In the genomic region with DNA sequence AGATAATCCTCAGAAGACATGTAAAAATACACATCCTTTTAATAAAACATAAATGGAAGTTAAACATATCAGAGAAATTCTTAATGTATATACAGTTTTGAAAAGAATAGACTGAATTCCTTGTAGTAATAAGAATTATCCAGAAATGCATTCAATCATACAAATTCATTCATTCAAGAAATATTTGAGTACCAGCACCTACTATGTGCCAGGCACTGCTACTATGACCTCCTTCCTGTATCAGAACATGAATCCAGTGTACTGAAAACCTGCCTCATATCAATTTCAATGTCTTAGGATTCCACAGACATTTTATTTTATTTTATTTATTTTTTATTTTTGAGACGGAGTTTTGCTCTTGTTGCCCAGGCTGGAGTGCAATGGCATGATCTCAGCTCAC, we compare ENCODE assay signal across 2 cellular contexts.
TF ChIP-seq lines count a peak whose summit lies in the region.

No MANE protein-coding gene starts in this region.

TF ChIP-seq in HepG2, 621 proteins besides CTCF, POLR2A, EP300 and RAD21:
- TF ChIP-seq, protein P1, sequence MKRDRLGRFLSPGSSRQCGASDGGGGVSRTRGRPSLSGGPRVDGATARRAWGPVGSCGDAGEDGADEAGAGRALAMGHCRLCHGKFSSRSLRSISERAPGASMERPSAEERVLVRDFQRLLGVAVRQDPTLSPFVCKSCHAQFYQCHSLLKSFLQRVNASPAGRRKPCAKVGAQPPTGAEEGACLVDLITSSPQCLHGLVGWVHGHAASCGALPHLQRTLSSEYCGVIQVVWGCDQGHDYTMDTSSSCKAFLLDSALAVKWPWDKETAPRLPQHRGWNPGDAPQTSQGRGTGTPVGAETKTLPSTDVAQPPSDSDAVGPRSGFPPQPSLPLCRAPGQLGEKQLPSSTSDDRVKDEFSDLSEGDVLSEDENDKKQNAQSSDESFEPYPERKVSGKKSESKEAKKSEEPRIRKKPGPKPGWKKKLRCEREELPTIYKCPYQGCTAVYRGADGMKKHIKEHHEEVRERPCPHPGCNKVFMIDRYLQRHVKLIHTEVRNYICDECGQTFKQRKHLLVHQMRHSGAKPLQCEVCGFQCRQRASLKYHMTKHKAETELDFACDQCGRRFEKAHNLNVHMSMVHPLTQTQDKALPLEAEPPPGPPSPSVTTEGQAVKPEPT (CRISPR knock-in tag; IDR thresholded peaks at IDR 0.05; ENCODE audit: low read depth), result no peak
- TF ChIP-seq ZKSCAN1 (IDR thresholded peaks at IDR 0.05; ENCODE audit: low read length), result peak; percentile 93

TF ChIP-seq in GM23338, 12 proteins besides CTCF, POLR2A, EP300 and RAD21:
- TF ChIP-seq JUNB (IDR thresholded peaks at IDR 0.05; ENCODE audit: unreplicated experiment) (no peak), ETS1 (IDR thresholded peaks at IDR 0.05) (no peak), POLR2AphosphoS5 (IDR thresholded peaks at IDR 0.05; ENCODE audit: low read depth) (no peak), CREB1 (CRISPR knock-in tag; IDR thresholded peaks at IDR 0.05; ENCODE audit: low read depth) (no peak), EZH2phosphoT487 (IDR thresholded peaks at IDR 0.05; ENCODE audit: unreplicated experiment) (no peak), REST (IDR thresholded peaks at IDR 0.05; ENCODE audit: unreplicated experiment) (no peak), STAT1 (IDR thresholded peaks at IDR 0.05; ENCODE audit: unreplicated experiment) (no peak), ZNF331 (CRISPR knock-in tag; IDR thresholded peaks at IDR 0.05; ENCODE audit: low read depth) (no peak), NANOG (IDR thresholded peaks at IDR 0.05; ENCODE audit: borderline replicate concordance) (no peak), ZNF114 (CRISPR knock-in tag; IDR thresholded peaks at IDR 0.05) (no peak), EZH2 (IDR thresholded peaks at IDR 0.05; ENCODE audit: low read depth, unreplicated experiment) (no peak)
- TF ChIP-seq, protein P2, sequence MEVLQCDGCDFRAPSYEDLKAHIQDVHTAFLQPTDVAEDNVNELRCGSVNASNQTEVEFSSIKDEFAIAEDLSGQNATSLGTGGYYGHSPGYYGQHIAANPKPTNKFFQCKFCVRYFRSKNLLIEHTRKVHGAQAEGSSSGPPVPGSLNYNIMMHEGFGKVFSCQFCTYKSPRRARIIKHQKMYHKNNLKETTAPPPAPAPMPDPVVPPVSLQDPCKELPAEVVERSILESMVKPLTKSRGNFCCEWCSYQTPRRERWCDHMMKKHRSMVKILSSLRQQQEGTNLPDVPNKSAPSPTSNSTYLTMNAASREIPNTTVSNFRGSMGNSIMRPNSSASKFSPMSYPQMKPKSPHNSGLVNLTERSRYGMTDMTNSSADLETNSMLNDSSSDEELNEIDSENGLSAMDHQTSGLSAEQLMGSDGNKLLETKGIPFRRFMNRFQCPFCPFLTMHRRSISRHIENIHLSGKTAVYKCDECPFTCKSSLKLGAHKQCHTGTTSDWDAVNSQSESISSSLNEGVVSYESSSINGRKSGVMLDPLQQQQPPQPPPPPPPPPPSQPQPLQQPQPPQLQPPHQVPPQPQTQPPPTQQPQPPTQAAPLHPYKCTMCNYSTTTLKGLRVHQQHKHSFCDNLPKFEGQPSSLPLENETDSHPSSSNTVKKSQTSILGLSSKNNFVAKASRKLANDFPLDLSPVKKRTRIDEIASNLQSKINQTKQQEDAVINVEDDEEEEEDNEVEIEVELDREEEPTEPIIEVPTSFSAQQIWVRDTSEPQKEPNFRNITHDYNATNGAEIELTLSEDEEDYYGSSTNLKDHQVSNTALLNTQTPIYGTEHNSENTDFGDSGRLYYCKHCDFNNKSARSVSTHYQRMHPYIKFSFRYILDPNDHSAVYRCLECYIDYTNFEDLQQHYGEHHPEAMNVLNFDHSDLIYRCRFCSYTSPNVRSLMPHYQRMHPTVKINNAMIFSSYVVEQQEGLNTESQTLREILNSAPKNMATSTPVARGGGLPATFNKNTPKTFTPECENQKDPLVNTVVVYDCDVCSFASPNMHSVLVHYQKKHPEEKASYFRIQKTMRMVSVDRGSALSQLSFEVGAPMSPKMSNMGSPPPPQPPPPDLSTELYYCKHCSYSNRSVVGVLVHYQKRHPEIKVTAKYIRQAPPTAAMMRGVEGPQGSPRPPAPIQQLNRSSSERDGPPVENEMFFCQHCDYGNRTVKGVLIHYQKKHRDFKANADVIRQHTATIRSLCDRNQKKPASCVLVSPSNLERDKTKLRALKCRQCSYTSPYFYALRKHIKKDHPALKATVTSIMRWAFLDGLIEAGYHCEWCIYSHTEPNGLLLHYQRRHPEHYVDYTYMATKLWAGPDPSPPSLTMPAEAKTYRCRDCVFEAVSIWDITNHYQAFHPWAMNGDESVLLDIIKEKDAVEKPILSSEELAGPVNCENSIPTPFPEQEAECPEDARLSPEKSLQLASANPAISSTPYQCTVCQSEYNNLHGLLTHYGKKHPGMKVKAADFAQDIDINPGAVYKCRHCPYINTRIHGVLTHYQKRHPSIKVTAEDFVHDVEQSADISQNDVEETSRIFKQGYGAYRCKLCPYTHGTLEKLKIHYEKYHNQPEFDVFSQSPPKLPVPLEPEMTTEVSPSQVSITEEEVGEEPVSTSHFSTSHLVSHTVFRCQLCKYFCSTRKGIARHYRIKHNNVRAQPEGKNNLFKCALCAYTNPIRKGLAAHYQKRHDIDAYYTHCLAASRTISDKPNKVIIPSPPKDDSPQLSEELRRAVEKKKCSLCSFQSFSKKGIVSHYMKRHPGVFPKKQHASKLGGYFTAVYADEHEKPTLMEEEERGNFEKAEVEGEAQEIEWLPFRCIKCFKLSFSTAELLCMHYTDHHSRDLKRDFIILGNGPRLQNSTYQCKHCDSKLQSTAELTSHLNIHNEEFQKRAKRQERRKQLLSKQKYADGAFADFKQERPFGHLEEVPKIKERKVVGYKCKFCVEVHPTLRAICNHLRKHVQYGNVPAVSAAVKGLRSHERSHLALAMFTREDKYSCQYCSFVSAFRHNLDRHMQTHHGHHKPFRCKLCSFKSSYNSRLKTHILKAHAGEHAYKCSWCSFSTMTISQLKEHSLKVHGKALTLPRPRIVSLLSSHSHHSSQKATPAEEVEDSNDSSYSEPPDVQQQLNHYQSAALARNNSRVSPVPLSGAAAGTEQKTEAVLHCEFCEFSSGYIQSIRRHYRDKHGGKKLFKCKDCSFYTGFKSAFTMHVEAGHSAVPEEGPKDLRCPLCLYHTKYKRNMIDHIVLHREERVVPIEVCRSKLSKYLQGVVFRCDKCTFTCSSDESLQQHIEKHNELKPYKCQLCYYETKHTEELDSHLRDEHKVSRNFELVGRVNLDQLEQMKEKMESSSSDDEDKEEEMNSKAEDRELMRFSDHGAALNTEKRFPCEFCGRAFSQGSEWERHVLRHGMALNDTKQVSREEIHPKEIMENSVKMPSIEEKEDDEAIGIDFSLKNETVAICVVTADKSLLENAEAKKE (CRISPR knock-in tag; IDR thresholded peaks at IDR 0.05), result no peak
